8 cellular contexts compared by ENCODE assay signal in the genomic region with DNA sequence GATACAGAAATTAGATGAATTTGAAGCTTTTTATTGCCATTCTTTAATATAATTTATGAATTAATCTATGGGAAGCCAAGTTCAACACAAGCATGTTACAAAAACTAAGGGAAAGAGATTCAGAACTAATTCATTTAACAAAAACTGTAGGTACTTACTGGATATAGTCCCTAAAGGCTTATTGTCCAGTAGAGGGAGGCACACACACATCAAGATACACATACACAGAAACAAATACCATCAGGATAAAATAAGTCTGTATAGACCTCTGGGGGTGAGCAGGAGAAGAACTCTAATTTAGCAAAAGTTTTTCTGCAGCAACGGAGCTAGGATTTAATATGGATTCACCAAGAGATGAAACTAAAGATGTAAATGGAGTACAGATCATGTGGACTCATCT.
DNase-seq lines count a peak whose midpoint lies in the region; ATAC-seq and TF ChIP-seq lines count a peak whose summit lies in the region.

No MANE protein-coding gene starts in this region.

- no peaks in the 10 kb centered on the region for H3K27me3 ChIP-seq in PC-3 (ENCODE audit: low read length)
- no peaks in the 10 kb centered on the region for H3K27me3 ChIP-seq in Karpas-422 (ENCODE audit: low read length)

- TF ChIP-seq CTCF in PC-3 (conservative IDR thresholded peaks at IDR 0.05; ENCODE audit: low read depth, low read length) = peak; percentile 78

- POLR2A ChIA-PET in PC-3 (lab: Charles Lee; ENCODE audit: unreplicated experiment) = no interaction called here

- intact Hi-C loops in PC-3 (cut with micrococcal nuclease) = loop anchor here (1.0 kb wide), 2 partner anchors 83 to 163 kb away; a partner anchor contains a TSS

- no peak overlapping the region for H3K4me2 ChIP-seq in PC-3 (ENCODE audit: low read length)
- H3K4me2 ChIP-seq in Karpas-422 (ENCODE audit: low read depth, low read length, poor library complexity, severe bottlenecking) = no peak overlapping the region

- BruUV-seq in PC-3 (replicated peaks; lab: Mats Ljungman, UMichigan) = no TSS peak

- no peaks in the 10 kb centered on the region for H3K79me2 ChIP-seq in PC-3 (ENCODE audit: low read length)
- no peaks in the 10 kb centered on the region for H3K79me2 ChIP-seq in Karpas-422 (ENCODE audit: low read length)

- peak overlapping the region; percentile 1 for H3K27ac Mint-ChIP-seq in stimulated activated naive CD8-positive, alpha-beta T cell treated with anti-CD3 and anti-CD28 coated beads, Interleukin-15, Interleukin-2, amounts not matched to agents 100 ng/mL and 50 ng/mL, for 24 hours
- H3K27ac Mint-ChIP-seq in stimulated activated memory B cell treated with anti-CD40 and anti-IgM and Interleukin-4, amounts not matched to agents 10 μg/mL and 1 μg/mL and 100 μg/mL, for 72 hours = peak overlapping the region; percentile 69
- no peak overlapping the region for H3K27ac Mint-ChIP-seq in natural killer cell treated with Interleukin-12 subunit alpha and Interleukin-12 subunit beta and Interleukin-15 and Interleukin-18, amount 100 ng/mL, for 72 hours

- CTCF ChIA-PET in PC-3 (lab: Charles Lee) = interaction anchor here (0.8 to 1.4 kb wide), 2 partner anchors 82 to 163 kb away, joined by 4 to 5 read pairs; no protein-coding TSS in a partner anchor

- no peak overlapping the region for H3K4me3 Mint-ChIP-seq in stimulated activated naive CD8-positive, alpha-beta T cell treated with anti-CD3 and anti-CD28 coated beads, Interleukin-15, Interleukin-2, amounts not matched to agents 100 ng/mL and 50 ng/mL, for 24 hours
- H3K4me3 Mint-ChIP-seq in stimulated activated memory B cell treated with anti-CD40 and anti-IgM and Interleukin-4, amounts not matched to agents 10 μg/mL and 1 μg/mL and 100 μg/mL, for 72 hours = no peak overlapping the region
- H3K4me3 Mint-ChIP-seq in natural killer cell treated with Interleukin-12 subunit alpha and Interleukin-12 subunit beta and Interleukin-15 and Interleukin-18, amount 100 ng/mL, for 72 hours = no peak overlapping the region

- no peak for DNase-seq in stimulated activated naive CD8-positive, alpha-beta T cell treated with anti-CD3 and anti-CD28 coated beads, Interleukin-15, Interleukin-2, amounts not matched to agents 100 U/mL and 50 U/mL, for 24 hours
- DNase-seq in PC-3 = peak; percentile 60
- DNase-seq in fibroblast of peridontal ligament (ENCODE audit: extremely low read depth) = peak; percentile 71
- DNase-seq in natural killer cell treated with Interleukin-12 subunit alpha and Interleukin-12 subunit beta and Interleukin-15 and Interleukin-18, amount 100 ng/mL, for 72 hours (ENCODE audit: low spot score) = no peak
- DNase-seq in DMS79 (lab: John Stamatoyannopoulos, UW) = no peak
- DNase-seq in Karpas-422 = no peak

- H3K9me3 Mint-ChIP-seq in stimulated activated naive CD8-positive, alpha-beta T cell treated with anti-CD3 and anti-CD28 coated beads, Interleukin-15, Interleukin-2, amounts not matched to agents 100 ng/mL and 50 ng/mL, for 24 hours = no peaks in the 10 kb centered on the region
- H3K9me3 Mint-ChIP-seq in stimulated activated memory B cell treated with anti-CD40 and anti-IgM and Interleukin-4, amounts not matched to agents 10 μg/mL and 1 μg/mL and 100 μg/mL, for 72 hours = no peaks in the 10 kb centered on the region
- H3K9me3 Mint-ChIP-seq in natural killer cell treated with Interleukin-12 subunit alpha and Interleukin-12 subunit beta and Interleukin-15 and Interleukin-18, amount 100 ng/mL, for 72 hours = no peaks in the 10 kb centered on the region

- no peaks in the 10 kb centered on the region for H3F3A ChIP-seq in PC-3 (ENCODE audit: low read length, unreplicated experiment)

- H3K4me3 ChIP-seq in PC-3 (ENCODE audit: low read length) (no peak overlapping the region), Karpas-422 (ENCODE audit: low read length) (no peak overlapping the region)

- H3K9me3 ChIP-seq in PC-3 (ENCODE audit: low read length) = no peaks in the 10 kb centered on the region
- no peaks in the 10 kb centered on the region for H3K9me3 ChIP-seq in Karpas-422 (ENCODE audit: low read length)

- H3K9ac ChIP-seq in PC-3 (ENCODE audit: low read length) (no peak overlapping the region), Karpas-422 (ENCODE audit: low read length) (no peak overlapping the region)

- H3K36me3 ChIP-seq in PC-3 (ENCODE audit: low read depth, low read length) = no peaks in the 10 kb centered on the region
- H3K36me3 ChIP-seq in Karpas-422 (ENCODE audit: insufficient read depth, low read length) = no peaks in the 10 kb centered on the region

- H3K36me3 Mint-ChIP-seq in stimulated activated naive CD8-positive, alpha-beta T cell treated with anti-CD3 and anti-CD28 coated beads, Interleukin-15, Interleukin-2, amounts not matched to agents 100 ng/mL and 50 ng/mL, for 24 hours (ENCODE audit: low read depth) = peaks cover 24% of the 10 kb centered on the region
- peaks cover 15% of the 10 kb centered on the region for H3K36me3 Mint-ChIP-seq in stimulated activated memory B cell treated with anti-CD40 and anti-IgM and Interleukin-4, amounts not matched to agents 10 μg/mL and 1 μg/mL and 100 μg/mL, for 72 hours
- no peaks in the 10 kb centered on the region for H3K36me3 Mint-ChIP-seq in natural killer cell treated with Interleukin-12 subunit alpha and Interleukin-12 subunit beta and Interleukin-15 and Interleukin-18, amount 100 ng/mL, for 72 hours

- no peak for ATAC-seq in stimulated activated naive CD8-positive, alpha-beta T cell treated with anti-CD3 and anti-CD28 coated beads, Interleukin-15, Interleukin-2, amounts not matched to agents 100 U/mL and 50 U/mL, for 24 hours
- ATAC-seq in PC-3 = peak; percentile 97
- no peak for ATAC-seq in stimulated activated memory B cell treated with anti-CD40 and anti-IgM and Interleukin-4, amounts not matched to agents 10 μg/mL and 1 μg/mL and 100 μg/mL, for 72 hours
- no peak for ATAC-seq in natural killer cell treated with Interleukin-12 subunit alpha and Interleukin-12 subunit beta and Interleukin-15 and Interleukin-18, amount 100 ng/mL, for 72 hours

- no peaks in the 10 kb centered on the region for H3K4me1 Mint-ChIP-seq in stimulated activated naive CD8-positive, alpha-beta T cell treated with anti-CD3 and anti-CD28 coated beads, Interleukin-15, Interleukin-2, amounts not matched to agents 100 ng/mL and 50 ng/mL, for 24 hours (ENCODE audit: low read depth)
- no peaks in the 10 kb centered on the region for H3K4me1 Mint-ChIP-seq in stimulated activated memory B cell treated with anti-CD40 and anti-IgM and Interleukin-4, amounts not matched to agents 10 μg/mL and 1 μg/mL and 100 μg/mL, for 72 hours
- H3K4me1 Mint-ChIP-seq in natural killer cell treated with Interleukin-12 subunit alpha and Interleukin-12 subunit beta and Interleukin-15 and Interleukin-18, amount 100 ng/mL, for 72 hours (ENCODE audit: low read depth in 2 of 2) = no peaks in the 10 kb centered on the region

- H3K9me2 ChIP-seq in PC-3 (replicated peaks; ENCODE audit: low read length) (no peaks in the 10 kb centered on the region), Karpas-422 (replicated peaks; ENCODE audit: insufficient read depth, low read length) (no peaks in the 10 kb centered on the region)

- H3K27me3 Mint-ChIP-seq in stimulated activated naive CD8-positive, alpha-beta T cell treated with anti-CD3 and anti-CD28 coated beads, Interleukin-15, Interleukin-2, amounts not matched to agents 100 ng/mL and 50 ng/mL, for 24 hours = no peaks in the 10 kb centered on the region
- H3K27me3 Mint-ChIP-seq in stimulated activated memory B cell treated with anti-CD40 and anti-IgM and Interleukin-4, amounts not matched to agents 10 μg/mL and 1 μg/mL and 100 μg/mL, for 72 hours = no peaks in the 10 kb centered on the region
- H3K27me3 Mint-ChIP-seq in natural killer cell treated with Interleukin-12 subunit alpha and Interleukin-12 subunit beta and Interleukin-15 and Interleukin-18, amount 100 ng/mL, for 72 hours = peaks cover 0 to 2% of the 10 kb centered on the region in 2 donors

- no peak overlapping the region for H3K27ac ChIP-seq in PC-3 (ENCODE audit: low read length)
- no peak overlapping the region for H3K27ac ChIP-seq in Karpas-422 (ENCODE audit: low read length)

- H3K4me1 ChIP-seq in PC-3 (ENCODE audit: insufficient read depth, low read length) = no peaks in the 10 kb centered on the region
- no peaks in the 10 kb centered on the region for H3K4me1 ChIP-seq in Karpas-422 (ENCODE audit: low read length)

- no peaks in the 10 kb centered on the region for H4K20me1 ChIP-seq in PC-3 (ENCODE audit: low read length)
- no peaks in the 10 kb centered on the region for H4K20me1 ChIP-seq in Karpas-422 (ENCODE audit: insufficient read depth, low read depth, low read length)

- H2AFZ ChIP-seq in PC-3 (ENCODE audit: low read length) (no peak overlapping the region), Karpas-422 (ENCODE audit: low read length) (no peak overlapping the region)

Comparison
In these comparisons a context has a peak if more than half of its experiments do, and no peak if none do; other contexts are left out.
1. H3K27ac Mint-ChIP-seq: peak in stimulated activated naive CD8-positive, alpha-beta T cell treated with anti-CD3 and anti-CD28 coated beads, Interleukin-15, Interleukin-2, amounts not matched to agents 100 ng/mL and 50 ng/mL, for 24 hours (single experiment) and stimulated activated memory B cell treated with anti-CD40 and anti-IgM and Interleukin-4, amounts not matched to agents 10 μg/mL and 1 μg/mL and 100 μg/mL, for 72 hours (single experiment); none in natural killer cell treated with Interleukin-12 subunit alpha and Interleukin-12 subunit beta and Interleukin-15 and Interleukin-18, amount 100 ng/mL, for 72 hours (0 of 2).
2. DNase-seq: peak in PC-3 (single experiment) and fibroblast of peridontal ligament (single experiment); none in stimulated activated naive CD8-positive, alpha-beta T cell treated with anti-CD3 and anti-CD28 coated beads, Interleukin-15, Interleukin-2, amounts not matched to agents 100 U/mL and 50 U/mL, for 24 hours (single experiment), natural killer cell treated with Interleukin-12 subunit alpha and Interleukin-12 subunit beta and Interleukin-15 and Interleukin-18, amount 100 ng/mL, for 72 hours (single experiment), DMS79 (single experiment) and Karpas-422 (single experiment).